Comparison of ENCODE assay signal across 1 cellular context in genomic region chr6:54860739-54861138, GRCh38.
A peak's percentile ranks its signal among the peaks of the same experiment; 100 is the strongest.
TF ChIP-seq lines count a peak whose summit lies in the region.

No MANE protein-coding gene starts in this region.

TF ChIP-seq in HCT116, 20 proteins besides CTCF, POLR2A, EP300 and RAD21 (continued from another document):
- TF ChIP-seq ZFX (IDR thresholded peaks at IDR 0.05) (no peak), MAX (IDR thresholded peaks at IDR 0.05) (no peak), EZH2phosphoT487 (IDR thresholded peaks at IDR 0.05; ENCODE audit: borderline replicate concordance) (no peak), EZH2 (IDR thresholded peaks at IDR 0.05) (no peak), POLR2AphosphoS5 (IDR thresholded peaks at IDR 0.05; ENCODE audit: low read depth, low read length) (no peak), FOSL1 (IDR thresholded peaks at IDR 0.05; ENCODE audit: low read depth) (peak; percentile 46; the same call in 1 of the 2 replicates), ZNF274 (IDR thresholded peaks at IDR 0.05; ENCODE audit: low read depth, low read length) (no peak), ZBTB33 (IDR thresholded peaks at IDR 0.05; ENCODE audit: extremely low read depth, insufficient replicate concordance, low read length) (no peak), ATF3 (IDR thresholded peaks at IDR 0.05) (no peak), JUND (IDR thresholded peaks at IDR 0.05) (peak; percentile 53), ELF1 (IDR thresholded peaks at IDR 0.05; ENCODE audit: borderline replicate concordance, low read depth) (no peak), CBX3 (IDR thresholded peaks at IDR 0.05; ENCODE audit: low read depth) (0 out of 2 replicates have a peak, but pooled peaks have one; percentile 34), CEBPB (IDR thresholded peaks at IDR 0.05; ENCODE audit: low read depth) (no peak), EGR1 (IDR thresholded peaks at IDR 0.05; ENCODE audit: low read depth) (no peak)
